Comparison of ENCODE assay signal across 13 cellular contexts in genomic region chr16:49366669-49367068, GRCh38. TPM values are rescaled to one million over a fixed set of nuclear protein-coding genes. Genes with fewer than 3 reads are reported as not detected.
DNase-seq lines count a peak whose midpoint lies in the region; ATAC-seq and TF ChIP-seq lines count a peak whose summit lies in the region.
"Had no signal": no experiment of that assay in that cellular context is flagged by ENCODE, and none has a peak within 500 bp of the region (broad histone marks: within the 10 kb centered on the region; RNA-seq: fewer than 3 reads in every experiment).

No MANE protein-coding gene starts in this region.

- no peaks in the 10 kb centered on the region for H3K27me3 ChIP-seq in trophoblast cell (ENCODE audit: insufficient read depth, low read length)
- no peaks in the 10 kb centered on the region for H3K27me3 ChIP-seq in esophagus squamous epithelium

- H3K4me3 ChIP-seq in GM12865 (ENCODE audit: low read depth, low read length) (no peak overlapping the region), trophoblast cell (ENCODE audit: low read depth, low read length) (no peak overlapping the region), esophagus squamous epithelium (no peak overlapping the region)

- TF ChIP-seq CTCF in GM12865 (IDR thresholded peaks at IDR 0.05; ENCODE audit: insufficient read depth, low read depth, low read length, missing control alignments) (no peak), esophagus squamous epithelium (IDR thresholded peaks at IDR 0.05) (no peak)

- H3K4me1 ChIP-seq in trophoblast cell (ENCODE audit: control insufficient read depth in 1 of 2, insufficient read depth in 2 of 2, low read length in 2 of 2): no peaks in the 10 kb centered on the region
- no peaks in the 10 kb centered on the region for H3K4me1 ChIP-seq in esophagus squamous epithelium

- H3K4me2 ChIP-seq in trophoblast cell (ENCODE audit: low read length): no peak overlapping the region

- no peak overlapping the region for H4K8ac ChIP-seq in trophoblast cell (ENCODE audit: low read depth, low read length)

- H2AK5ac ChIP-seq in trophoblast cell (ENCODE audit: low read length): no peak overlapping the region

- H3K9me3 ChIP-seq in trophoblast cell (ENCODE audit: insufficient read depth, low read depth, low read length) (no peaks in the 10 kb centered on the region), esophagus squamous epithelium (no peaks in the 10 kb centered on the region)

- no peaks in the 10 kb centered on the region for H3K79me1 ChIP-seq in trophoblast cell (ENCODE audit: low read length)

- intact Hi-C loops in esophagus squamous epithelium (cut with DNase I): no loop called here

- H3K27me3 Mint-ChIP-seq in stimulated activated naive CD8-positive, alpha-beta T cell treated with anti-CD3 and anti-CD28 coated beads, Interleukin-15, amount 100 ng/mL, for 72 hours: peaks cover 6% of the 10 kb centered on the region

- no peaks in the 10 kb centered on the region for H3K9me3 Mint-ChIP-seq in stimulated activated naive CD8-positive, alpha-beta T cell treated with anti-CD3 and anti-CD28 coated beads, Interleukin-15, amount 100 ng/mL, for 72 hours

- H3K27ac ChIP-seq in trophoblast cell (ENCODE audit: low read depth, low read length) (no peak overlapping the region), esophagus squamous epithelium (no peak overlapping the region)

- no peak for TF ChIP-seq POLR2A in esophagus squamous epithelium (IDR thresholded peaks at IDR 0.05)

- no CpG with 5 or more reads among the region's 3 CpGs for WGBS in trophoblast cell (ENCODE audit: extremely low coverage, insufficient coverage, insufficient read length)
- WGBS in esophagus squamous epithelium, 2 donors: 35 to 38% methylated on average over 3 of the region's 3 CpGs

- no peak overlapping the region for H3K27ac Mint-ChIP-seq in stimulated activated naive CD8-positive, alpha-beta T cell treated with anti-CD3 and anti-CD28 coated beads, Interleukin-15, amount 100 ng/mL, for 72 hours
- H3K27ac Mint-ChIP-seq: activated CD8-positive, alpha-beta memory T cell treated with anti-CD3 and anti-CD28 coated beads, Interleukin-2, amount 10 ng/mL, durations not matched to agents 7 days and 5 days; naive B cell had no signal

- no peak overlapping the region for H2AFZ ChIP-seq in trophoblast cell (ENCODE audit: insufficient read depth, low read length, poor library complexity)

- H4K12ac ChIP-seq in trophoblast cell (ENCODE audit: low read depth, low read length): no peak overlapping the region

- no peak overlapping the region for H3K18ac ChIP-seq in trophoblast cell (ENCODE audit: low read length)

- ATAC-seq in GM21381 (IDR thresholded peaks at IDR 0.05; ENCODE audit: unreplicated experiment) (peak; percentile 64), HG03064 (IDR thresholded peaks at IDR 0.05; ENCODE audit: low read depth, unreplicated experiment) (peak; percentile 46)
- no peak for ATAC-seq in stimulated activated naive CD8-positive, alpha-beta T cell treated with anti-CD3 and anti-CD28 coated beads, Interleukin-15, amount 100 ng/mL, for 72 hours
- ATAC-seq: activated CD8-positive, alpha-beta memory T cell treated with anti-CD3 and anti-CD28 coated beads, Interleukin-2, amount 10 ng/mL, durations not matched to agents 7 days and 5 days had no signal

- no peak overlapping the region for H2BK120ac ChIP-seq in trophoblast cell (ENCODE audit: insufficient read depth, low read length, poor library complexity)

- H3K14ac ChIP-seq in trophoblast cell (ENCODE audit: low read length): no peak overlapping the region

- no peak overlapping the region for H4K91ac ChIP-seq in trophoblast cell (ENCODE audit: low read depth, low read length)

- no peaks in the 10 kb centered on the region for H3K79me2 ChIP-seq in trophoblast cell (ENCODE audit: control insufficient read depth, insufficient read depth, low read length, poor library complexity)

- H2BK12ac ChIP-seq in trophoblast cell (ENCODE audit: low read length): no peak overlapping the region

- H3K9ac ChIP-seq in trophoblast cell (ENCODE audit: low read length): no peak overlapping the region

- H3K23ac ChIP-seq in trophoblast cell (ENCODE audit: low read length): no peak overlapping the region

- no peak overlapping the region for H2BK5ac ChIP-seq in trophoblast cell (ENCODE audit: low read depth, low read length, poor library complexity)

- H3K4ac ChIP-seq in trophoblast cell (ENCODE audit: low read depth, low read length): no peak overlapping the region

- H3K36me3 ChIP-seq in trophoblast cell (ENCODE audit: control insufficient read depth in 1 of 2, insufficient read depth in 2 of 2, low read length in 2 of 2) (no peaks in the 10 kb centered on the region), esophagus squamous epithelium (no peaks in the 10 kb centered on the region)

- peak; percentile 59 for DNase-seq in GM12865 (ENCODE audit: low read depth)
- peak; percentile 78 for DNase-seq in NCI-H446 treated with DMSO at 0.1 percent for 48 hours (lab: John Stamatoyannopoulos, UW)
- DNase-seq in NCI-H1436 treated with DMSO at 0.1 percent for 48 hours (lab: John Stamatoyannopoulos, UW): no peak
- DNase-seq in stimulated activated naive CD8-positive, alpha-beta T cell treated with anti-CD3 and anti-CD28 coated beads, Interleukin-15, amount 100 ng/mL, for 72 hours: no peak
- no peak for DNase-seq in trophoblast cell
- no peak for DNase-seq in esophagus squamous epithelium (lab: John Stamatoyannopoulos, UW)
- DNase-seq: ACHN; activated CD8-positive, alpha-beta memory T cell treated with anti-CD3 and anti-CD28 coated beads, Interleukin-2, amount 10 ng/mL, durations not matched to agents 7 days and 5 days; IMR-90; naive B cell; T-helper 1 cell had no signal

- no peak overlapping the region for H3K4me3 Mint-ChIP-seq in stimulated activated naive CD8-positive, alpha-beta T cell treated with anti-CD3 and anti-CD28 coated beads, Interleukin-15, amount 100 ng/mL, for 72 hours
- H3K4me3 Mint-ChIP-seq: activated CD8-positive, alpha-beta memory T cell treated with anti-CD3 and anti-CD28 coated beads, Interleukin-2, amount 10 ng/mL, durations not matched to agents 7 days and 5 days; naive B cell had no signal

- H3K4me1 Mint-ChIP-seq in stimulated activated naive CD8-positive, alpha-beta T cell treated with anti-CD3 and anti-CD28 coated beads, Interleukin-15, amount 100 ng/mL, for 72 hours: no peaks in the 10 kb centered on the region
- H3K4me1 Mint-ChIP-seq: activated CD8-positive, alpha-beta memory T cell treated with anti-CD3 and anti-CD28 coated beads, Interleukin-2, amount 10 ng/mL, durations not matched to agents 7 days and 5 days had no signal

RNA-seq across cellular contexts. Expression of gene C16orf78, which starts 6.9 kb away (rescaled TPM):
- not detected in 2 replicates for polyA plus RNA-seq in trophoblast cell (2013)
- total RNA-seq in esophagus squamous epithelium: not detected
- total RNA-seq: activated CD8-positive, alpha-beta memory T cell treated with anti-CD3 and anti-CD28 coated beads, Interleukin-2, amount 10 ng/mL, durations not matched to agents 7 days and 5 days; IMR-90 had no signal
- polyA plus RNA-seq: IMR-90 had no signal

Comparison
In these comparisons a context has a peak if more than half of its experiments do, and no peak if none do; other contexts are left out.
1. DNase-seq: peak in GM12865 (single experiment) and NCI-H446 treated with DMSO at 0.1 percent for 48 hours (single experiment); none in NCI-H1436 treated with DMSO at 0.1 percent for 48 hours (single experiment), stimulated activated naive CD8-positive, alpha-beta T cell treated with anti-CD3 and anti-CD28 coated beads, Interleukin-15, amount 100 ng/mL, for 72 hours (0 of 2), trophoblast cell (0 of 2) and esophagus squamous epithelium (single experiment).